Comparison of ENCODE assay signal across 1 cellular context in the genomic region with DNA sequence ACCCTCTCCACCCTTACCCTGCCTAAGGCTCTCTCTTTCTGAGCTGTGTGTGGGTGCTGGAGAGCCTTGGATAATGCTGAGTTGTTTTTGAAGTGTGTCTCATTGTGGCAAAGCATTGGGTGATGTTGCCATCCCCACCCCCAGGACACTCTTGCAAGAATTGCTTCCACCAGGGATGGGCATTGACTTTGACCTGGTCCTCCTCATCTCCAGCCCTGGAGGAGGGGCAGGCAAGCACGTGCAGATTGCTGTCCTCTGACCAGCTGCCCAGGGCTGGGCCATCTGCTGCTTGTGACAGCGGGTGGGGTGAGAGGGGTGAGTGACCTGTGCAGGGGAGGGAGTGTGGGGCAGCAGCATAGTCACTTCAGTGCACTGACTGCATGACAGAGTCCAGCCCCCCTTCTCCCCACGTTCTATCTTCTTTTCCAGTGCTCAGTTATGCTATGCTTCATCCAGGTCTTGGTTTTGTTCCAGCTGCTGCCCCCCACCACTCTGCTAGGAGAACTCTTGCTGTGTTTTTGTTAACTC.
TF ChIP-seq lines count a peak whose summit lies in the region.

No MANE protein-coding gene starts in this region.

TF ChIP-seq in liver, 16 proteins besides CTCF, POLR2A, EP300 and RAD21 (continued from another document):
- TF ChIP-seq ZBTB33 (IDR thresholded peaks at IDR 0.05) (peak; percentile 62), HNF4G (IDR thresholded peaks at IDR 0.05) (peak; percentile 91)
TF ChIP-seq in liver: peak in this region for 14.
